Comparison of ENCODE assay signal across 8 cellular contexts in the genomic region with DNA sequence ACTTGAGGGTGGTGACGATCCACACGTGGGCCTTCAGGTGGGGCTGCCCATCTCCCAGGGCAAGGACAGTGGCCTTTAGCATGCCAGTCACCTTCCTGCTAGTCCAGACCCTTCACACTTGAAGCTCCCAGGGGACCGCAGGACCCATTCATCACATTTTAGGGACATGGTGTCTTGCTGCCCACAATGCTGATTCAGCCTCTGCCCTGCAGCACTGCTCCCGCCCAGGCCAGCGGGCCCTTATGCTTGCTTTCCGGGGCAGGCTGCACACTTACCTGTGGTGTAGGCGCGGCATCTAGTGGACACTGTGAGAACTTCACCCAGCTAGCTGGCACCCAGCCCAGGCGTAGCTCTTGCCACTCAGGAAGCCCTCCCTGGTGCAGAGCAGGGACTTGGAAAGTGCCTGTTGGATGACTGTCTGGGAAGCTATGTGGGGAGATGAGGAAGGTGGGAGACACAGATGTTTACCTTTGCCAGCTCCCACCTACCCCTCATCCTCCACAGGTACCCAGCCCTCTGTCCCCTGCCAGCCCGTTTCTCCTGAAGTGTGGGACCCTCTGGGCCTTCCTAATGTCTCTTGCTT. TPM values are rescaled to one million over a fixed set of nuclear protein-coding genes. Genes with fewer than 3 reads are reported as not detected.
DNase-seq lines count a peak whose midpoint lies in the region; ATAC-seq, FAIRE-seq and TF ChIP-seq lines count a peak whose summit lies in the region.

No MANE protein-coding gene starts in this region.

- H3K27me3 ChIP-seq in BJ (ENCODE audit: control insufficient read depth, insufficient read depth, low read length) (no peaks in the 10 kb centered on the region; the same call in 1 of the 2 replicates), OCI-LY1 (ENCODE audit: insufficient read depth, low read length) (no peaks in the 10 kb centered on the region)

- H3K9me2 ChIP-seq in OCI-LY1 (ENCODE audit: low read depth, low read length): no peaks in the 10 kb centered on the region

- POLR2A ChIA-PET in BJ (lab: Charles Lee): no interaction called here

- peak; percentile 88 for ATAC-seq in GM19351 (IDR thresholded peaks at IDR 0.05; ENCODE audit: unreplicated experiment)

- H3K27ac ChIP-seq in OCI-LY1 (ENCODE audit: low read depth, low read length, poor library complexity, severe bottlenecking): no peak overlapping the region
- no peak overlapping the region for H3K27ac ChIP-seq in epithelial cell of prostate

- no peaks in the 10 kb centered on the region for H3K79me2 ChIP-seq in OCI-LY1 (ENCODE audit: insufficient read depth, low read length)

- TF ChIP-seq CTCF in BJ (IDR thresholded peaks at IDR 0.05; ENCODE audit: insufficient read depth, low read depth, low read length): peak; percentile 96
- TF ChIP-seq CTCF in OCI-LY1 (IDR thresholded peaks at IDR 0.05; ENCODE audit: low read length): peak; percentile 94

- H3K4me1 ChIP-seq in OCI-LY1 (ENCODE audit: insufficient read depth, low read length, severe bottlenecking): no peaks in the 10 kb centered on the region

- H3K9me3 ChIP-seq in OCI-LY1 (ENCODE audit: low read length): no peaks in the 10 kb centered on the region

- FAIRE-seq in HTR-8/SVneo (lab: Jason Lieb, UNC): peak; percentile 86

- H3K36me3 ChIP-seq in BJ (ENCODE audit: control insufficient read depth, insufficient read depth, low read length) (no peaks in the 10 kb centered on the region), OCI-LY1 (ENCODE audit: insufficient read depth, low read length) (no peaks in the 10 kb centered on the region)

- H2AFZ ChIP-seq in OCI-LY1 (ENCODE audit: low read length): no peak overlapping the region

- H3K4me3 ChIP-seq in BJ (ENCODE audit: low read depth, low read length) (no peak overlapping the region), OCI-LY1 (ENCODE audit: low read depth, low read length, poor library complexity, severe bottlenecking) (no peak overlapping the region)

- H3F3A ChIP-seq in OCI-LY1 (ENCODE audit: insufficient read depth, low read length): no peaks in the 10 kb centered on the region

- CTCF ChIA-PET in BJ (lab: Yijun Ruan, JAX): interaction anchor here (0.5 to 2.5 kb wide), 35 partner anchors 12 to 1268 kb away, joined by 3 to 19 read pairs (median 5); a partner anchor contains a TSS

- no peak overlapping the region for H3K9ac ChIP-seq in OCI-LY1 (ENCODE audit: low read length)

- DNase-seq in BJ (ENCODE audit: low read depth) (peak; percentile 26), HTR-8/SVneo (ENCODE audit: insufficient read length, low spot score) (peak; percentile 83), epithelial cell of prostate (ENCODE audit: low read depth, low spot score) (peak; percentile 34), mucosa of gallbladder (ENCODE audit: low spot score) (peak; percentile 88)
- DNase-seq in activated CD8-positive, alpha-beta memory T cell treated with anti-CD3 and anti-CD28 coated beads, Interleukin-2, amount 50 U/mL, for 4 hours: peak; percentile 80
- peak; percentile 46 to 65 for DNase-seq in stimulated activated CD8-positive, alpha-beta memory T cell treated with anti-CD3 and anti-CD28 coated beads, Interleukin-4, amount 100 ng/mL, for 4 hours (ENCODE audit: low read depth in 2 of 2, low spot score in 1 of 2)

- no peak overlapping the region for H3K4me2 ChIP-seq in OCI-LY1 (ENCODE audit: low read length)

- H4K20me1 ChIP-seq in OCI-LY1 (ENCODE audit: insufficient read depth, low read length): no peaks in the 10 kb centered on the region

RNA-seq across cellular contexts. Expression of a gene that starts 26.3 kb away (rescaled TPM):
- 14.5 and 17.9 TPM in 2 replicates for polyA plus RNA-seq in BJ (2011; rRNA removed)
- polyA minus RNA-seq in BJ (2011; rRNA and poly(A)+ RNA removed): 31.6 and 31.8 TPM in 2 replicates
- 52.6 TPM for total RNA-seq in mucosa of gallbladder

Comparison
In these comparisons a context has a peak if more than half of its experiments do, and no peak if none do; other contexts are left out.
1. DNase-seq: peak in every context shown above with its lines; median percentile 88 in mucosa of gallbladder; 83 in HTR-8/SVneo; 80 in activated CD8-positive, alpha-beta memory T cell treated with anti-CD3 and anti-CD28 coated beads, Interleukin-2, amount 50 U/mL, for 4 hours; 56 in stimulated activated CD8-positive, alpha-beta memory T cell treated with anti-CD3 and anti-CD28 coated beads, Interleukin-4, amount 100 ng/mL, for 4 hours; 34 in epithelial cell of prostate; 26 in BJ.